Comparison of ENCODE assay signal across 8 cellular contexts in genomic region chr11:123054301-123055065, GRCh38. TPM values are rescaled to one million over a fixed set of nuclear protein-coding genes. Genes with fewer than 3 reads are reported as not detected.
DNase-seq lines count a peak whose midpoint lies in the region; ATAC-seq and TF ChIP-seq lines count a peak whose summit lies in the region.

No MANE protein-coding gene starts in this region.

- peak overlapping the region; percentile 11 for H3K27ac ChIP-seq in CD4-positive, alpha-beta T cell (ENCODE audit: low read depth, low read length)
- H3K27ac ChIP-seq in SU-DHL-6 (ENCODE audit: low read depth, low read length), result peak overlapping the region; percentile 37; the same call in 1 of the 2 replicates

- H3K27me3 Mint-ChIP-seq in CD4-positive, alpha-beta T cell, result no peaks in the 10 kb centered on the region
- peaks cover 3% of the 10 kb centered on the region for H3K27me3 Mint-ChIP-seq in endothelial cell (ENCODE audit: unreplicated experiment)

- H4K20me1 ChIP-seq in SU-DHL-6 (ENCODE audit: low read depth, low read length), result peaks cover 29% of the 10 kb centered on the region

- no peak overlapping the region for H3K4me2 ChIP-seq in SU-DHL-6 (ENCODE audit: low read depth, low read length, poor library complexity, severe bottlenecking)

- DNase-seq in CD4-positive, alpha-beta T cell, result no peak
- peak; percentile 39 for DNase-seq in NCI-H187 treated with DMSO at 0.1 percent for 48 hours (lab: John Stamatoyannopoulos, UW)
- peak; percentile 23 for DNase-seq in endothelial cell (ENCODE audit: low spot score)
- DNase-seq in mucosa of descending colon, result peak in 1 of 3 donors; percentile 41
- no peak for DNase-seq in omental fat pad (ENCODE audit: low spot score)

- POLR2A ChIA-PET in CD4-positive, alpha-beta T cell (lab: Charles Lee), result interaction anchor here (0.6 to 12.8 kb wide), 13 partner anchors 13 to 398 kb away, joined by 3 to 226 read pairs (median 5); partner anchors contain the start of gene HSPA8

- no peaks in the 10 kb centered on the region for H3K27me3 ChIP-seq in CD4-positive, alpha-beta T cell (ENCODE audit: control insufficient read depth, insufficient read depth, low read length)
- no peaks in the 10 kb centered on the region for H3K27me3 ChIP-seq in SU-DHL-6 (ENCODE audit: low read length)

- peak overlapping the region; percentile 73 for H3K4me3 Mint-ChIP-seq in CD4-positive, alpha-beta T cell
- H3K4me3 Mint-ChIP-seq in endothelial cell (ENCODE audit: unreplicated experiment), result no peak overlapping the region

- ATAC-seq in CD4-positive, alpha-beta T cell (ENCODE audit: poor library complexity), result peak; percentile 87
- ATAC-seq in GM18868 (IDR thresholded peaks at IDR 0.05; ENCODE audit: unreplicated experiment) (peak; percentile 76), HG03039 (IDR thresholded peaks at IDR 0.05; ENCODE audit: unreplicated experiment) (peak; percentile 49), mucosa of descending colon (peak; percentile 86), omental fat pad (ENCODE audit: low FRiP score) (no peak)

- H3K4me3 ChIP-seq in SU-DHL-6 (ENCODE audit: insufficient read depth, low read length, poor library complexity, severe bottlenecking) (no peak overlapping the region), mucosa of descending colon (no peak overlapping the region)

- no peak overlapping the region for H2AFZ ChIP-seq in SU-DHL-6 (ENCODE audit: low read depth, low read length, severe bottlenecking)

- H3K36me3 ChIP-seq in SU-DHL-6 (ENCODE audit: low read length), result peaks cover 36% of the 10 kb centered on the region
- H3K36me3 ChIP-seq in mucosa of descending colon (ENCODE audit: low read depth), result no peaks in the 10 kb centered on the region

- H3K9me3 Mint-ChIP-seq in CD4-positive, alpha-beta T cell, result no peaks in the 10 kb centered on the region
- no peaks in the 10 kb centered on the region for H3K9me3 Mint-ChIP-seq in endothelial cell (ENCODE audit: unreplicated experiment)

- no peaks in the 10 kb centered on the region for H3K9me2 ChIP-seq in SU-DHL-6 (replicated peaks; ENCODE audit: insufficient read depth, low read length)

- peak; percentile 69 for TF ChIP-seq CTCF in CD4-positive, alpha-beta T cell (IDR thresholded peaks at IDR 0.05)
- TF ChIP-seq CTCF in SU-DHL-6 (IDR thresholded peaks at IDR 0.05; ENCODE audit: insufficient read depth, low read length, poor library complexity, severe bottlenecking) (peak; percentile 46), endothelial cell (IDR thresholded peaks at IDR 0.05; ENCODE audit: unreplicated experiment) (peak; percentile 72), mucosa of descending colon (IDR thresholded peaks at IDR 0.05) (no peak), omental fat pad (IDR thresholded peaks at IDR 0.05) (no peak)

- H3F3A ChIP-seq in SU-DHL-6 (ENCODE audit: insufficient read depth), result peaks cover 77% of the 10 kb centered on the region

- peak overlapping the region; percentile 98 for H3K27ac Mint-ChIP-seq in CD4-positive, alpha-beta T cell
- H3K27ac Mint-ChIP-seq in endothelial cell (ENCODE audit: unreplicated experiment), result no peak overlapping the region

- intact Hi-C loops in CD4-positive, alpha-beta T cell (cut with DNase I, micrococcal nuclease), result loop anchor here (1.0 to 10.0 kb wide), 8 partner anchors 43 to 690 kb away; partner anchors contain the start of genes JHY (in 1 of the 2), UBASH3B (in 1 of the 2) and ZNF202 (in 1 of the 2)
- intact Hi-C loops in mucosa of descending colon (cut with DNase I, micrococcal nuclease), result no loop called here

- peaks cover 19% of the 10 kb centered on the region for H3K4me1 ChIP-seq in mucosa of descending colon (ENCODE audit: low read depth)

- CTCF ChIA-PET in CD4-positive, alpha-beta T cell (lab: Charles Lee), result interaction anchor here (0.6 to 3.2 kb wide), 19 partner anchors 9 to 432 kb away, joined by 3 to 28 read pairs (median 4); no protein-coding TSS in a partner anchor

- H3K36me3 Mint-ChIP-seq in CD4-positive, alpha-beta T cell (ENCODE audit: low read depth), result peaks cover 64% of the 10 kb centered on the region
- peaks cover 35% of the 10 kb centered on the region for H3K36me3 Mint-ChIP-seq in endothelial cell (ENCODE audit: low read depth, unreplicated experiment)

- no peak overlapping the region for H3K9ac ChIP-seq in SU-DHL-6 (ENCODE audit: low read length)

- H3K79me2 ChIP-seq in SU-DHL-6 (ENCODE audit: insufficient read depth, low read length), result 0 out of 2 replicates have a peak, but pooled peaks cover under 1% of the 10 kb centered on the region

- H3K9me3 ChIP-seq in CD4-positive, alpha-beta T cell (ENCODE audit: control insufficient read depth, low read length), result no peaks in the 10 kb centered on the region
- H3K9me3 ChIP-seq in SU-DHL-6 (ENCODE audit: insufficient read depth, low read length) (no peaks in the 10 kb centered on the region), mucosa of descending colon (no peaks in the 10 kb centered on the region)

- H3K4me1 Mint-ChIP-seq in CD4-positive, alpha-beta T cell (ENCODE audit: low read depth), result peaks cover 55% of the 10 kb centered on the region
- H3K4me1 Mint-ChIP-seq in endothelial cell (ENCODE audit: unreplicated experiment), result peaks cover 19% of the 10 kb centered on the region

RNA-seq across cellular contexts. Expression of gene HSPA8, which starts 7.5 kb away (rescaled TPM):
- 100 to 1,000 TPM; 788 to 811 TPM for total RNA-seq in CD4-positive, alpha-beta T cell
- total RNA-seq in endothelial cell (ENCODE audit: unreplicated experiment), result 1,201 TPM
- 100 to 1,000 TPM; 496 to 909 (median 797) TPM for total RNA-seq in mucosa of descending colon
- total RNA-seq in omental fat pad, result 1,000 to 10,000 TPM in 2 of 4 donors, 100 to 1,000 TPM in 2; 751 to 1,858 (median 1,218) TPM

Comparison
In these comparisons a context has a peak if more than half of its experiments do, and no peak if none do; other contexts are left out.
1. DNase-seq: peak in NCI-H187 treated with DMSO at 0.1 percent for 48 hours (single experiment) and endothelial cell (single experiment); none in CD4-positive, alpha-beta T cell (0 of 10) and omental fat pad (single experiment).
2. CTCF ChIP-seq: peak in CD4-positive, alpha-beta T cell (single experiment), SU-DHL-6 (single experiment) and endothelial cell (single experiment); none in mucosa of descending colon (single experiment) and omental fat pad (0 of 3).
3. intact Hi-C loops: an anchor here in CD4-positive, alpha-beta T cell (1.0 to 10.0 kb wide); none called in mucosa of descending colon.